Comparison of ENCODE assay signal across 11 cellular contexts in the genomic region with DNA sequence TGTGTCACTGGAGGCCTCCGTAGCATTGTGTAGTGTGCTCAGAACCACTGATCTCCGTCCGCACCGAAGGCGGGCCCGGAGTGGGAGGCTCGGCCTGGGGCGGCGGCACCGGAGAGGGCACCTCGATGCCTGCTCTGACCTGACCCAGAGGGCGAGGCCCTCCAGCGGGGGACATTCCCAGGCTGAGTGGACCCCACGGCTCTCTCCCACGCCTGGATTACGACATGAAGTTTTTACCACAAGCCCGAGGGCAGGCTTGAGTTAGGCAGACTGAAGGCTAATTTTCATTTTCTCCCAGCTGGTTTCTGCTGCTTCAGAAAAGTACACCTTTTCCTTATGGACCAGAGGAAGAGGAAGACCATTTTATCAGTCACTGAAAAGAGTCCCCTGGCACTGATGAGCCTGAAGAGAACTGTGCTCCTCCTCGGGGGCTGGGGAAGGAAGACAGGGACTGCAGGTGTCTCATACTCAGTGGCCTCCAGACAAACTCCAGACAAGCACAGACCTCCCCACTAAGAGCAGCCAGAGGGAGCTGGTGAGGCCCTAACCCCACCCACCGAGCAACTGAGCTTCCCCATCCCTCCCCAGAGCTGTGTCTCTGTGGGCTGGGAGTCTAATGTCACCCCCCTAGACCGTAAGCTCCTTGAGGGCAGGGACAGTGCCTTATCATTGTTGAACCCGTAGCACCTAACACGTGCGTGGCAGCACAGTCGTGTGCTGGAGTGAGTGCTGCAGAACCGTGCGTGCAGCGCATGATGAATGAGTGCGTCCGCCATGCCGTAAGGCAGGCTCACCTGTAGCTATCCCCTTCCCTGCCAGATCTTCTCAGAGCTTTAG.
DNase-seq lines count a peak whose midpoint lies in the region; ATAC-seq and TF ChIP-seq lines count a peak whose summit lies in the region.
"Had no signal": no experiment of that assay in that cellular context is flagged by ENCODE, and none has a peak within 500 bp of the region (broad histone marks: within the 10 kb centered on the region; RNA-seq: fewer than 3 reads in every experiment).

No MANE protein-coding gene starts in this region.

- no peak overlapping the region for H3K4ac ChIP-seq in H9 (ENCODE audit: low read depth, low read length)

- no peak overlapping the region for H2BK12ac ChIP-seq in H9 (ENCODE audit: insufficient read length, low read depth, low read length)

- H3K4me2 ChIP-seq in DND-41 (ENCODE audit: insufficient read depth, low read length) = no peak overlapping the region
- no peak overlapping the region for H3K4me2 ChIP-seq in H9 (ENCODE audit: insufficient read depth, insufficient read length, low read length)

- no peak overlapping the region for H4K5ac ChIP-seq in H9 (ENCODE audit: insufficient read length, low read depth, low read length)

- no peak overlapping the region for H3T11ph ChIP-seq in H9 (ENCODE audit: low read length)

- H2AFZ ChIP-seq in DND-41 (ENCODE audit: low read depth, low read length) (no peak overlapping the region), H9 (ENCODE audit: low read length) (no peak overlapping the region)

- no peak overlapping the region for H3K4me3 ChIP-seq in DND-41 (ENCODE audit: low read depth in 1 of 2, low read length in 2 of 2)
- H3K4me3 ChIP-seq: tibial artery had no signal

- no peaks in the 10 kb centered on the region for H3K23me2 ChIP-seq in H9 (ENCODE audit: insufficient read length, low read depth, low read length, poor library complexity, severe bottlenecking)

- no peak overlapping the region for H3K18ac ChIP-seq in H9 (ENCODE audit: insufficient read length, low read depth, low read length)

- H2BK20ac ChIP-seq in H9 (ENCODE audit: low read depth, low read length, poor library complexity, severe bottlenecking) = no peak overlapping the region

- WGBS in H9 (ENCODE audit: extremely low coverage, insufficient read length, low lambda C conversion rate) = no CpG with 5 or more reads among the region's 30 CpGs

- H3K36me3 Mint-ChIP-seq in H9 (ENCODE audit: insufficient read depth in 1 of 3, low read depth in 3 of 3) (peaks cover 0 to 10% (median 2%) of the 10 kb centered on the region in 3 experiments; a peak in 5 of 7 replicates), WTC11 (peaks cover 6% of the 10 kb centered on the region; the same call in 1 of the 2 replicates), glutamatergic neuron (ENCODE audit: unreplicated experiment) (peaks cover 19% of the 10 kb centered on the region)

- H3K27ac Mint-ChIP-seq in H9 = no peak overlapping the region
- peak overlapping the region; percentile 68 for H3K27ac Mint-ChIP-seq in WTC11
- H3K27ac Mint-ChIP-seq in glutamatergic neuron (ENCODE audit: unreplicated experiment) = peak overlapping the region; percentile 52

- H3K4me1 Mint-ChIP-seq in H9 (peaks cover 14 to 16% of the 10 kb centered on the region in 2 experiments), WTC11 (peaks cover 13% of the 10 kb centered on the region), glutamatergic neuron (ENCODE audit: low read depth, unreplicated experiment) (peaks cover 34% of the 10 kb centered on the region)

- H4K8ac ChIP-seq in H9 (replicated peaks; ENCODE audit: insufficient read length, low read depth, low read length) = no peak overlapping the region

- H3K14ac ChIP-seq in H9 (ENCODE audit: insufficient read depth, low read length) = no peak overlapping the region

- H3K56ac ChIP-seq in H9 (ENCODE audit: insufficient read length, low read depth, low read length) = no peak overlapping the region

- H4K20me1 ChIP-seq in DND-41 (ENCODE audit: insufficient read depth, low read length) (peaks cover 4% of the 10 kb centered on the region; the same call in 1 of the 2 replicates), H9 (ENCODE audit: control insufficient read depth, insufficient read depth, insufficient read length) (no peaks in the 10 kb centered on the region)

- H3K9me3 Mint-ChIP-seq in H9 (no peaks in the 10 kb centered on the region), WTC11 (0 out of 2 replicates have a peak, but pooled peaks cover 6% of the 10 kb centered on the region), glutamatergic neuron (ENCODE audit: unreplicated experiment) (peaks cover 13% of the 10 kb centered on the region)
- H3K9me3 Mint-ChIP-seq: activated T-helper 2 cell treated with anti-CD3 and anti-CD28 coated beads, Interferon-gamma antibody, Interleukin-2, Interleukin-4, amounts not matched to agents 10 μg/mL and 5 μg/mL and 100 μg/mL, durations not matched to agents 14 hours and 24 hours and 36 hours; naive thymus-derived CD8-positive, alpha-beta T cell had no signal

- H3K79me2 ChIP-seq in DND-41 (ENCODE audit: insufficient read depth, low read length) (no peaks in the 10 kb centered on the region), H9 (ENCODE audit: insufficient read depth, low read length) (no peaks in the 10 kb centered on the region)

- H3K27me3 ChIP-seq in DND-41 (ENCODE audit: insufficient read depth, low read length, poor library complexity) (no peaks in the 10 kb centered on the region), H9 (ENCODE audit: insufficient read depth, low read length) (no peaks in the 10 kb centered on the region)
- H3K27me3 ChIP-seq: tibial artery had no signal

- DNase-seq in DND-41 = peak; percentile 23
- no peak for DNase-seq in H9
- no peak for DNase-seq in WTC11 (ENCODE audit: low spot score)
- no peak for DNase-seq in glutamatergic neuron
- no peak for DNase-seq in AML-193 (lab: John Stamatoyannopoulos, UW)
- DNase-seq in ACHN = no peak
- DNase-seq in stimulated activated CD4-positive, alpha-beta T cell treated with anti-CD3 and anti-CD28 coated beads, Interleukin-2, amount 100 ng/mL, for 24 hours = no peak
- DNase-seq: naive thymus-derived CD8-positive, alpha-beta T cell had no signal

- no peaks in the 10 kb centered on the region for H3K79me1 ChIP-seq in H9 (ENCODE audit: insufficient read depth, low read depth, low read length, poor library complexity, severe bottlenecking)

- no peak overlapping the region for H3K4me3 Mint-ChIP-seq in H9
- no peak overlapping the region for H3K4me3 Mint-ChIP-seq in WTC11
- H3K4me3 Mint-ChIP-seq in glutamatergic neuron (ENCODE audit: unreplicated experiment) = no peak overlapping the region
- H3K4me3 Mint-ChIP-seq: naive thymus-derived CD8-positive, alpha-beta T cell had no signal

- ATAC-seq in DND-41 (ENCODE audit: insufficient read depth, low read depth) = peak; percentile 65; the same call in 2 of the 3 replicates
- ATAC-seq in WTC11 = peak; percentile 78
- ATAC-seq in GM19035 (IDR thresholded peaks at IDR 0.05; ENCODE audit: unreplicated experiment) = no peak

- no peak overlapping the region for H2BK120ac ChIP-seq in H9 (ENCODE audit: low read depth, low read length, poor library complexity, severe bottlenecking)

- H3K9me3 ChIP-seq in DND-41 (ENCODE audit: insufficient read depth, low read length, severe bottlenecking) (no peaks in the 10 kb centered on the region), H9 (ENCODE audit: control insufficient read depth, low read depth, low read length) (no peaks in the 10 kb centered on the region)
- H3K9me3 ChIP-seq: tibial artery had no signal

- CTCF ChIA-PET in WTC11 (lab: Charles Lee) = interaction anchor here (0.6 to 2.2 kb wide), 21 partner anchors 11 to 323 kb away, joined by 3 to 14 read pairs (median 4); a partner anchor contains a TSS

- no peak overlapping the region for H4K91ac ChIP-seq in H9 (ENCODE audit: insufficient read length, low read depth, low read length)

- H2AK5ac ChIP-seq in H9 (ENCODE audit: insufficient read length, low read length) = no peak overlapping the region

- in situ Hi-C loops in ACHN (cut with HindIII; ENCODE audit: low pct_ligation_motif_present, low pct_unique_long_range_greater_than_20kb, low sequenced_read_pairs) = no loop called here

- POLR2A ChIA-PET in WTC11 (lab: Charles Lee) = no interaction called here

- H3K23ac ChIP-seq in H9 (ENCODE audit: insufficient read length, low read depth, low read length) = no peak overlapping the region

- no peak overlapping the region for H2BK5ac ChIP-seq in H9 (ENCODE audit: insufficient read length, low read length)

- H3K9ac ChIP-seq in DND-41 (ENCODE audit: low read depth, low read length) = no peak overlapping the region
- H3K9ac ChIP-seq in H9 (ENCODE audit: extremely low read depth, insufficient read length, low read length) = no peak overlapping the region

- H3K27me3 Mint-ChIP-seq in H9 (ENCODE audit: low read depth) = no peaks in the 10 kb centered on the region
- no peaks in the 10 kb centered on the region for H3K27me3 Mint-ChIP-seq in WTC11 (ENCODE audit: low read depth)
- peaks cover 17% of the 10 kb centered on the region for H3K27me3 Mint-ChIP-seq in glutamatergic neuron (ENCODE audit: unreplicated experiment)
- H3K27me3 Mint-ChIP-seq: naive thymus-derived CD8-positive, alpha-beta T cell had no signal

- H3K27ac ChIP-seq in DND-41 (ENCODE audit: low read length) (no peak overlapping the region), H9 (ENCODE audit: insufficient read length, low read depth, low read length) (no peak overlapping the region)
- H3K27ac ChIP-seq: tibial artery had no signal

- peaks cover 38% of the 10 kb centered on the region for H3K36me3 ChIP-seq in DND-41 (ENCODE audit: insufficient read depth, low read length)

- H3K4me1 ChIP-seq in DND-41 (ENCODE audit: insufficient read depth, low read length) (peaks cover 2% of the 10 kb centered on the region), H9 (ENCODE audit: insufficient read depth, low read length) (no peaks in the 10 kb centered on the region)

- TF ChIP-seq CTCF in DND-41 (IDR thresholded peaks at IDR 0.05; ENCODE audit: borderline replicate concordance, extremely low read depth, low read length, poor library complexity, severe bottlenecking) = peak; percentile 12
- TF ChIP-seq CTCF in H9 (conservative IDR thresholded peaks at IDR 0.05) = peak; percentile 37; the same call in 1 of the 3 replicates
- TF ChIP-seq CTCF in WTC11 (IDR thresholded peaks at IDR 0.05) = no peak
- no peak for TF ChIP-seq CTCF in glutamatergic neuron (IDR thresholded peaks at IDR 0.05; ENCODE audit: partially characterized antibody, unreplicated experiment)

- H2BK15ac ChIP-seq in H9 (ENCODE audit: low read depth, low read length) = no peak overlapping the region

TF ChIP-seq in WTC11, 78 proteins besides CTCF, POLR2A, EP300 and RAD21 (continues in another document):
- TF ChIP-seq ZNF121 (CRISPR knock-in tag; IDR thresholded peaks at IDR 0.05) (no peak), RORB (CRISPR knock-in tag; IDR thresholded peaks at IDR 0.05) (no peak), NR2C2 (CRISPR knock-in tag; IDR thresholded peaks at IDR 0.05) (no peak), NR1H2 (CRISPR knock-in tag; IDR thresholded peaks at IDR 0.05) (no peak), SOX15 (CRISPR knock-in tag; IDR thresholded peaks at IDR 0.05) (no peak)

Comparison
In these comparisons a context has a peak if more than half of its experiments do, and no peak if none do; other contexts are left out.
1. CTCF ChIP-seq: peak in DND-41 (single experiment) and H9 (single experiment); none in WTC11 (single experiment) and glutamatergic neuron (single experiment).
2. H3K27ac Mint-ChIP-seq: peak in WTC11 (single experiment) and glutamatergic neuron (single experiment); none in H9 (0 of 3).